In the genomic region with DNA sequence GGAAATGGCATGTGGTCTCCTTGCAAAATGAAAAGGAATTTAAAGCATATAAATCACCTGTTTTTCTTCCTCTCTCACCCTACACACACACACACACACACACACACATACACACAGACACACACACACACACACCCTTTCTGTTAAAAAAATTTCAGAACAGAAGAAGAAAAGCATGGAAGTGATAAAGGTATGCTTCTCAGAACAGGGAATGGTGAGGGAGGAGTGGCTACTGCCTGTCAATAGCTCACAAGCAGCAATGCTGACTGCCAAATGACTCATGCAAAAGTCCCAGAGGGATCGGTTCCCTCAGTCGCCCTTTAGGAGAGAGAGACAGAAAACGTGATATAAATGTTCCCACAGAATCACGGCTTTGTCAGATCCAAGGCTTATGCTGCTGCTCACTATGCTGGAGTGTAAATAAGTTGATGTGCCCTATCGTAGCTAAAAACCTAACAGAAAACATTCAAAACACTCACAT, we compare ENCODE assay signal across 10 cellular contexts.
DNase-seq lines count a peak whose midpoint lies in the region; ATAC-seq, FAIRE-seq and TF ChIP-seq lines count a peak whose summit lies in the region.
"Had no signal": no experiment of that assay in that cellular context is flagged by ENCODE, and none has a peak within 500 bp of the region (broad histone marks: within the 10 kb centered on the region; RNA-seq: fewer than 3 reads in every experiment).

No MANE protein-coding gene starts in this region.

- BruUV-seq in HepG2 (replicated peaks; lab: Mats Ljungman, UMichigan) = no TSS peak

- H3K4me1 ChIP-seq in HUES48 (ENCODE audit: control insufficient read depth, insufficient read depth, low read length) = no peaks in the 10 kb centered on the region; the same call in 1 of the 2 replicates
- H3K4me1 ChIP-seq in HepG2 (ENCODE audit: insufficient read depth, low read length) = peaks cover 23% of the 10 kb centered on the region
- no peaks in the 10 kb centered on the region for H3K4me1 ChIP-seq in kidney (ENCODE audit: control insufficient read depth in 1 of 2, insufficient read depth in 1 of 2, low read depth in 1 of 2, low read length in 2 of 2)
- H3K4me1 ChIP-seq: BLaER1, parathyroid adenoma had no signal

- TF ChIP-seq CTCF in HepG2 (CRISPR knock-in tag; IDR thresholded peaks at IDR 0.05) (no peak), kidney (IDR thresholded peaks at IDR 0.05; ENCODE audit: borderline replicate concordance, extremely low read depth, insufficient read depth) (no peak)

- 16% methylated on average over 5 of the region's 5 CpGs for WGBS in HepG2 (ENCODE audit: low lambda C conversion rate)

- TF ChIP-seq POLR2A in HepG2 (IDR thresholded peaks at IDR 0.05; ENCODE audit: insufficient read depth in 1 of 2, low read depth in 2 of 2, low read length in 2 of 2) = no peak
- TF ChIP-seq POLR2A in GM18505 (IDR thresholded peaks at IDR 0.05; ENCODE audit: borderline replicate concordance, extremely low read depth, insufficient read depth, insufficient read length) = no peak

- DNase-seq in A172 (ENCODE audit: low spot score) = peak; percentile 92
- DNase-seq in cerebellar cortex (ENCODE audit: low spot score) = peak; percentile 29
- DNase-seq in HepG2 (ENCODE audit: low spot score) = peak; percentile 56
- no peak for DNase-seq in stimulated activated naive CD8-positive, alpha-beta T cell treated with anti-CD3 and anti-CD28 coated beads, Interleukin-15, Interleukin-2, amounts not matched to agents 100 U/mL and 50 U/mL, for 24 hours
- no peak for DNase-seq in kidney

- H3K9ac ChIP-seq in HUES48 (ENCODE audit: low read depth, low read length) = no peak overlapping the region
- no peak overlapping the region for H3K9ac ChIP-seq in HepG2 (ENCODE audit: insufficient read depth, low read depth, low read length)
- no peak overlapping the region for H3K9ac ChIP-seq in kidney (ENCODE audit: low read length in 2 of 2)
- H3K9ac ChIP-seq: BLaER1, parathyroid adenoma had no signal

- ATAC-seq in HepG2 (peak; percentile 80), GM21423 (IDR thresholded peaks at IDR 0.05; ENCODE audit: unreplicated experiment) (no peak), GM18505 (IDR thresholded peaks at IDR 0.05; ENCODE audit: unreplicated experiment) (no peak)
- no peak for ATAC-seq in stimulated activated naive CD8-positive, alpha-beta T cell treated with anti-CD3 and anti-CD28 coated beads, Interleukin-15, Interleukin-2, amounts not matched to agents 100 U/mL and 50 U/mL, for 24 hours

- no peaks in the 10 kb centered on the region for H3K9me3 ChIP-seq in HUES48 (ENCODE audit: control insufficient read depth, insufficient read depth, low read length)
- H3K9me3 ChIP-seq in HepG2 (ENCODE audit: low read length) = no peaks in the 10 kb centered on the region
- H3K9me3 ChIP-seq in kidney (ENCODE audit: control insufficient read depth in 1 of 2, low read length in 2 of 2) = no peaks in the 10 kb centered on the region
- H3K9me3 ChIP-seq: BLaER1 had no signal

- intact Hi-C loops in HepG2 (cut with micrococcal nuclease; ENCODE audit: unreplicated experiment) (no loop called here), kidney (cut with DNase I) (no loop called here)

- H2AFZ ChIP-seq in HepG2 (ENCODE audit: low read length) = peak overlapping the region; percentile 86
- H2AFZ ChIP-seq: parathyroid adenoma had no signal

- CTCF ChIA-PET in HepG2 (lab: Yijun Ruan, JAX; ENCODE audit: low intra/inter-chr PET ratio, low total read pairs) = no interaction called here

- H3K4me2 ChIP-seq in HepG2 (ENCODE audit: low read depth, low read length) = peak overlapping the region; percentile 46
- H3K4me2 ChIP-seq: BLaER1 had no signal

- no peaks in the 10 kb centered on the region for H4K20me1 ChIP-seq in HepG2 (ENCODE audit: insufficient read depth, low read length)
- H4K20me1 ChIP-seq: BLaER1 had no signal

- no peaks in the 10 kb centered on the region for H3K79me2 ChIP-seq in HepG2 (ENCODE audit: insufficient read depth, low read length)
- H3K79me2 ChIP-seq: parathyroid adenoma had no signal

- no peaks in the 10 kb centered on the region for H3K36me3 ChIP-seq in HUES48 (ENCODE audit: control insufficient read depth, insufficient read depth, low read length)
- no peaks in the 10 kb centered on the region for H3K36me3 ChIP-seq in HepG2 (replicated peaks in 1 of 2; ENCODE audit: control insufficient read depth in 1 of 2, insufficient read depth in 2 of 2, low read length in 2 of 2)
- no peaks in the 10 kb centered on the region for H3K36me3 ChIP-seq in kidney (ENCODE audit: control insufficient read depth in 1 of 2, insufficient read depth in 2 of 2, low read length in 2 of 2)
- H3K36me3 ChIP-seq: BLaER1 had no signal

- no peak for FAIRE-seq in HepG2 (lab: Jason Lieb, UNC)
- no peak for FAIRE-seq in kidney (lab: Jason Lieb, UNC)

- TF ChIP-seq RAD21 in HepG2 (CRISPR knock-in tag; IDR thresholded peaks at IDR 0.05) = no peak

- H3K27me3 ChIP-seq in HUES48 (ENCODE audit: control insufficient read depth, insufficient read depth, low read length) (no peaks in the 10 kb centered on the region), HepG2 (ENCODE audit: control insufficient read depth in 1 of 2, insufficient read depth in 2 of 2, low read length in 2 of 2) (no peaks in the 10 kb centered on the region; a peak in 1 of 5 replicates)
- H3K27me3 ChIP-seq: BLaER1 had no signal

- in situ Hi-C loops in HepG2 (cut with HindIII; ENCODE audit: extremely low pct_ligation_motif_present, low pct_unique_long_range_greater_than_20kb) = no loop called here

- H3K4me3 ChIP-seq in HUES48 (ENCODE audit: low read depth, low read length) = no peak overlapping the region
- H3K4me3 ChIP-seq in HepG2 (replicated peaks in 1 of 3; ENCODE audit: insufficient read depth in 1 of 3, low read depth in 2 of 3, low read length in 3 of 3) = peak overlapping the region in 1 of 3 experiments; percentile 13; a peak in 1 of 6 replicates
- no peak overlapping the region for H3K4me3 ChIP-seq in kidney (ENCODE audit: low read length in 2 of 2)
- H3K4me3 ChIP-seq: BLaER1 had no signal

- peak overlapping the region; percentile 54 for H3K27ac ChIP-seq in HUES48 (ENCODE audit: low read depth, low read length)
- no peak overlapping the region for H3K27ac ChIP-seq in HepG2 (ENCODE audit: extremely low read length, insufficient read depth, low read length)
- H3K27ac ChIP-seq in kidney (ENCODE audit: low read depth in 2 of 2, low read length in 2 of 2) = no peak overlapping the region
- H3K27ac ChIP-seq: BLaER1, parathyroid adenoma had no signal

- POLR2A ChIA-PET in HepG2 (lab: Yijun Ruan, JAX) = interaction anchor here (0.8 to 1.8 kb wide), 3 partner anchors 44 to 392 kb away, joined by 3 to 6 read pairs (median 4); a partner anchor contains a TSS

- no peak for TF ChIP-seq EP300 in HepG2 (IDR thresholded peaks at IDR 0.05; ENCODE audit: low read depth in 2 of 2, low read length in 2 of 2)
- no peak for TF ChIP-seq EP300 in HepG2 (CRISPR knock-in tag; IDR thresholded peaks at IDR 0.05; ENCODE audit: borderline replicate concordance)

TF ChIP-seq in HepG2, 621 proteins besides CTCF, POLR2A, EP300 and RAD21:
- TF ChIP-seq FOXA1 (IDR thresholded peaks at IDR 0.05) = no peak
- peak; percentile 24; the same call in 1 of the 2 replicates for TF ChIP-seq FOXA1 (CRISPR knock-in tag; IDR thresholded peaks at IDR 0.05)
- TF ChIP-seq, protein P1, sequence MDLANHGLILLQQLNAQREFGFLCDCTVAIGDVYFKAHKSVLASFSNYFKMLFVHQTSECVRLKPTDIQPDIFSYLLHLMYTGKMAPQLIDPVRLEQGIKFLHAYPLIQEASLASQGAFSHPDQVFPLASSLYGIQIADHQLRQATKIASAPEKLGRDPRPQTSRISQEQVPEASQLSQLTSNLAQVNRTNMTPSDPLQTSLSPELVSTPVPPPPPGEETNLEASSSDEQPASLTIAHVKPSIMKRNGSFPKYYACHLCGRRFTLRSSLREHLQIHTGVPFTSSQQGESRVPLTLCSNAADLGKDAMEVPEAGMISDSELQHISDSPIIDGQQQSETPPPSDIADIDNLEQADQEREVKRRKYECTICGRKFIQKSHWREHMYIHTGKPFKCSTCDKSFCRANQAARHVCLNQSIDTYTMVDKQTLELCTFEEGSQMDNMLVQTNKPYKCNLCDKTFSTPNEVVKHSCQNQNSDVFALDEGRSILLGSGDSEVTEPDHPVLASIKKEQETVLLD (CRISPR knock-in tag; IDR thresholded peaks at IDR 0.05; ENCODE audit: low read depth) = no peak
- TF ChIP-seq, protein P2, sequence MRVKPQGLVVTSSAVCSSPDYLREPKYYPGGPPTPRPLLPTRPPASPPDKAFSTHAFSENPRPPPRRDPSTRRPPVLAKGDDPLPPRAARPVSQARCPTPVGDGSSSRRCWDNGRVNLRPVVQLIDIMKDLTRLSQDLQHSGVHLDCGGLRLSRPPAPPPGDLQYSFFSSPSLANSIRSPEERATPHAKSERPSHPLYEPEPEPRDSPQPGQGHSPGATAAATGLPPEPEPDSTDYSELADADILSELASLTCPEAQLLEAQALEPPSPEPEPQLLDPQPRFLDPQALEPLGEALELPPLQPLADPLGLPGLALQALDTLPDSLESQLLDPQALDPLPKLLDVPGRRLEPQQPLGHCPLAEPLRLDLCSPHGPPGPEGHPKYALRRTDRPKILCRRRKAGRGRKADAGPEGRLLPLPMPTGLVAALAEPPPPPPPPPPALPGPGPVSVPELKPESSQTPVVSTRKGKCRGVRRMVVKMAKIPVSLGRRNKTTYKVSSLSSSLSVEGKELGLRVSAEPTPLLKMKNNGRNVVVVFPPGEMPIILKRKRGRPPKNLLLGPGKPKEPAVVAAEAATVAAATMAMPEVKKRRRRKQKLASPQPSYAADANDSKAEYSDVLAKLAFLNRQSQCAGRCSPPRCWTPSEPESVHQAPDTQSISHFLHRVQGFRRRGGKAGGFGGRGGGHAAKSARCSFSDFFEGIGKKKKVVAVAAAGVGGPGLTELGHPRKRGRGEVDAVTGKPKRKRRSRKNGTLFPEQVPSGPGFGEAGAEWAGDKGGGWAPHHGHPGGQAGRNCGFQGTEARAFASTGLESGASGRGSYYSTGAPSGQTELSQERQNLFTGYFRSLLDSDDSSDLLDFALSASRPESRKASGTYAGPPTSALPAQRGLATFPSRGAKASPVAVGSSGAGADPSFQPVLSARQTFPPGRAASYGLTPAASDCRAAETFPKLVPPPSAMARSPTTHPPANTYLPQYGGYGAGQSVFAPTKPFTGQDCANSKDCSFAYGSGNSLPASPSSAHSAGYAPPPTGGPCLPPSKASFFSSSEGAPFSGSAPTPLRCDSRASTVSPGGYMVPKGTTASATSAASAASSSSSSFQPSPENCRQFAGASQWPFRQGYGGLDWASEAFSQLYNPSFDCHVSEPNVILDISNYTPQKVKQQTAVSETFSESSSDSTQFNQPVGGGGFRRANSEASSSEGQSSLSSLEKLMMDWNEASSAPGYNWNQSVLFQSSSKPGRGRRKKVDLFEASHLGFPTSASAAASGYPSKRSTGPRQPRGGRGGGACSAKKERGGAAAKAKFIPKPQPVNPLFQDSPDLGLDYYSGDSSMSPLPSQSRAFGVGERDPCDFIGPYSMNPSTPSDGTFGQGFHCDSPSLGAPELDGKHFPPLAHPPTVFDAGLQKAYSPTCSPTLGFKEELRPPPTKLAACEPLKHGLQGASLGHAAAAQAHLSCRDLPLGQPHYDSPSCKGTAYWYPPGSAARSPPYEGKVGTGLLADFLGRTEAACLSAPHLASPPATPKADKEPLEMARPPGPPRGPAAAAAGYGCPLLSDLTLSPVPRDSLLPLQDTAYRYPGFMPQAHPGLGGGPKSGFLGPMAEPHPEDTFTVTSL (CRISPR knock-in tag; IDR thresholded peaks at IDR 0.05; ENCODE audit: borderline replicate concordance) = no peak
- TF ChIP-seq FOSL2 (CRISPR knock-in tag; IDR thresholded peaks at IDR 0.05) = peak; percentile 87

Comparison
In these comparisons a context has a peak if more than half of its experiments do, and no peak if none do; other contexts are left out.
1. DNase-seq: peak in A172 (single experiment), cerebellar cortex (single experiment) and HepG2 (single experiment); none in stimulated activated naive CD8-positive, alpha-beta T cell treated with anti-CD3 and anti-CD28 coated beads, Interleukin-15, Interleukin-2, amounts not matched to agents 100 U/mL and 50 U/mL, for 24 hours (single experiment) and kidney (single experiment).